8 cellular contexts compared by ENCODE assay signal in the genomic region with DNA sequence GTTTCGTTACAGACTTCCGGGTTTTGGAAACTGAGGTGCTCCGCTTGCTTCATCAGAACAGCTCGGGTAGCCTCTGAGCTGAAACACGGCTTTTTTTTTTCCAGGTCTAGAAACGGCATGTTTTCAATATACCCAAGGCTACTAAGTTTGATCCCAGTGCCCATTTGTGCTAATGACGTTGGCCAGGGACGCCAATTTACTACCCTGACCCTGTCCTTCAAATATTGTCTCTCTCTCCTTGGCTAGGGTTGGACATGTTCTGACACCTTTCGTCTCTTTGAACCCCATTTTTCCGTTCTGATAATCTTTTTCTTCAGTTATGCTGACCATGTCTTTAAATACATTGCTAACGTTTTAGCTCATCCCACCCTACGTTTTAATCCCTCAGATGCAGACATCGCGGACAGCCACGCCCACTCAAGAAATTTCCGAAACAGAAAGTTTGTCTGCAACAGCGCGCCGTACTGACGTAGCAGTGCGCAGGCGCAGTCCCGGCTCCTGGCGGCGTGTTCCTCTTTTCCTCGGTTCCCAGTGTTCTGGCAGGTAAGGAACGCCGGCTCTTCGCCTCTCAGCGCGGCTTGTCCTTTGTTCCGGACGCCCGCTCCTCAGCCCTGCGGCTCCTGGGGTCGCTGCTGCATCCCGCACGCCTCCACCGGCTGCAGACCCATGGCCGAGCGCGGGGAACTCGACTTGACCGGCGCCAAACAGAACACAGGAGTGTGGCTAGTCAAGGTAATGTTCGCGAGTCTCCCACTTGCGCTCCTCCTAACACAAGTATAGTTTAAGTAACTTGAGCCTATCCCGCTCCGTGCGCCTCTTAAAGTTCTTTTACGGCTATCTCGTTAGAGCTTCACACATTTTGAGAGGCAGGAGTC. TPM values are rescaled to one million over a fixed set of nuclear protein-coding genes. Genes with fewer than 3 reads are reported as not detected.
DNase-seq lines count a peak whose midpoint lies in the region; TF ChIP-seq lines count a peak whose summit lies in the region.

A gene with protein sequence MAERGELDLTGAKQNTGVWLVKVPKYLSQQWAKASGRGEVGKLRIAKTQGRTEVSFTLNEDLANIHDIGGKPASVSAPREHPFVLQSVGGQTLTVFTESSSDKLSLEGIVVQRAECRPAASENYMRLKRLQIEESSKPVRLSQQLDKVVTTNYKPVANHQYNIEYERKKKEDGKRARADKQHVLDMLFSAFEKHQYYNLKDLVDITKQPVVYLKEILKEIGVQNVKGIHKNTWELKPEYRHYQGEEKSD (plus strand): TSS at position 521 of the 875 bp plus-strand sequence. CDS start 146 bp downstream, at position 667.

- H3K4me1 ChIP-seq in H9 (ENCODE audit: insufficient read depth, low read length) (0 out of 2 replicates have a peak, but pooled peaks cover 3% of the 10 kb centered on the region), neuron (ENCODE audit: insufficient read depth, low read length) (peaks cover 21% of the 10 kb centered on the region)

- no peak within 1 kb of the TSS for H3K27ac Mint-ChIP-seq in H9

- H3K36me3 ChIP-seq in neuron (ENCODE audit: insufficient read depth, low read length) = no peaks in the 10 kb centered on the region

- H3K4me3 Mint-ChIP-seq in H9 = no peak within 1 kb of the TSS

- peak within 1 kb of the TSS; percentile 84; the same call in 1 of the 2 replicates for H3K14ac ChIP-seq in H9 (ENCODE audit: insufficient read depth, low read length)

- peak; percentile 92 for DNase-seq in ELR (ENCODE audit: low read depth)
- peak; percentile 90 for DNase-seq in H9
- peak; percentile 83 for DNase-seq in M059J (ENCODE audit: low read depth)
- peak; percentile 45 for DNase-seq in SIG-M5 (lab: John Stamatoyannopoulos, UW)
- peak; percentile 95 for DNase-seq in activated effector memory CD4-positive, alpha-beta T cell treated with anti-CD3 and anti-CD28 coated beads, Interleukin-2, amount 50 U/mL, for 16 hours
- peak; percentile 76 for DNase-seq in foreskin melanocyte
- DNase-seq in stromal cell of bone marrow (ENCODE audit: low read depth) = peak; percentile 77

- no peak within 1 kb of the TSS for H2BK120ac ChIP-seq in H9 (ENCODE audit: low read depth, low read length, poor library complexity, severe bottlenecking)

- no peak within 1 kb of the TSS for H2BK15ac ChIP-seq in H9 (ENCODE audit: low read depth, low read length)

- peak; percentile 25; the same call in 1 of the 3 replicates for TF ChIP-seq CTCF in H9 (conservative IDR thresholded peaks at IDR 0.05)

- peak within 1 kb of the TSS; percentile 85 for H3K4me3 ChIP-seq in neuron (ENCODE audit: low read length)

- no peak within 1 kb of the TSS for H4K5ac ChIP-seq in H9 (ENCODE audit: insufficient read length, low read depth, low read length)

- H4K91ac ChIP-seq in H9 (ENCODE audit: insufficient read length, low read depth, low read length) = no peak within 1 kb of the TSS

- H4K8ac ChIP-seq in H9 (replicated peaks; ENCODE audit: insufficient read length, low read depth, low read length) = no peak within 1 kb of the TSS

- peak within 1 kb of the TSS; percentile 19 for H3K27ac ChIP-seq in H9 (ENCODE audit: insufficient read length, low read depth, low read length)

- no peak within 1 kb of the TSS for H3K23ac ChIP-seq in H9 (ENCODE audit: insufficient read length, low read depth, low read length)

- H3K4me2 ChIP-seq in H9 (ENCODE audit: insufficient read depth, insufficient read length, low read length) = peak within 1 kb of the TSS; percentile 79

- H3K23me2 ChIP-seq in H9 (ENCODE audit: insufficient read length, low read depth, low read length, poor library complexity, severe bottlenecking) = peaks cover 8% of the 10 kb centered on the region

- H4K20me1 ChIP-seq in H9 (ENCODE audit: control insufficient read depth, insufficient read depth, insufficient read length) = no peaks in the 10 kb centered on the region

- no peak within 1 kb of the TSS for H2BK5ac ChIP-seq in H9 (ENCODE audit: insufficient read length, low read length)

- H2AK5ac ChIP-seq in H9 (ENCODE audit: insufficient read length, low read length) = no peak within 1 kb of the TSS

- H3K4me1 Mint-ChIP-seq in H9 = no peaks in the 10 kb centered on the region

- H3K79me2 ChIP-seq in H9 (ENCODE audit: insufficient read depth, low read length) = peaks cover 24% of the 10 kb centered on the region

- H2BK12ac ChIP-seq in H9 (ENCODE audit: insufficient read length, low read depth, low read length) = no peak within 1 kb of the TSS

- H3K9me3 Mint-ChIP-seq in H9 = no peaks in the 10 kb centered on the region

- peaks cover 4 to 6% (median 4%) of the 10 kb centered on the region in 3 experiments; a peak in 6 of 7 replicates for H3K36me3 Mint-ChIP-seq in H9 (ENCODE audit: insufficient read depth in 1 of 3, low read depth in 3 of 3)

- H3T11ph ChIP-seq in H9 (ENCODE audit: low read length) = no peak within 1 kb of the TSS

- H3K56ac ChIP-seq in H9 (ENCODE audit: insufficient read length, low read depth, low read length) = no peak within 1 kb of the TSS

- peak within 1 kb of the TSS; percentile 80 for H2AFZ ChIP-seq in H9 (ENCODE audit: low read length)
- H2AFZ ChIP-seq in neuron (ENCODE audit: low read depth, low read length) = peak within 1 kb of the TSS; percentile 76

- no peak within 1 kb of the TSS for H3K4ac ChIP-seq in H9 (ENCODE audit: low read depth, low read length)

- no peaks in the 10 kb centered on the region for H3K27me3 Mint-ChIP-seq in H9 (ENCODE audit: low read depth)

- peak within 1 kb of the TSS; percentile 97 for H3K9ac ChIP-seq in H9 (ENCODE audit: extremely low read depth, insufficient read length, low read length)

- H3K27me3 ChIP-seq in H9 (ENCODE audit: insufficient read depth, low read length) = no peaks in the 10 kb centered on the region
- no peaks in the 10 kb centered on the region for H3K27me3 ChIP-seq in neuron (ENCODE audit: insufficient read depth, low read length)

- no peak within 1 kb of the TSS for H2BK20ac ChIP-seq in H9 (ENCODE audit: low read depth, low read length, poor library complexity, severe bottlenecking)

- peak within 1 kb of the TSS; percentile 54 for H3K18ac ChIP-seq in H9 (ENCODE audit: insufficient read length, low read depth, low read length)

- peaks cover 8% of the 10 kb centered on the region for H3K79me1 ChIP-seq in H9 (ENCODE audit: insufficient read depth, low read depth, low read length, poor library complexity, severe bottlenecking)

- no peaks in the 10 kb centered on the region for H3K9me3 ChIP-seq in H9 (ENCODE audit: control insufficient read depth, low read depth, low read length)
- peaks cover 2% of the 10 kb centered on the region for H3K9me3 ChIP-seq in neuron (ENCODE audit: low read length)

- WGBS in H9 (ENCODE audit: extremely low coverage, insufficient read length, low lambda C conversion rate) = no CpG with 5 or more reads among the region's 53 CpGs

RNA-seq across cellular contexts. Expression of the gene that starts here (rescaled TPM):
- 29.6 and 31.9 TPM in 2 replicates for total RNA-seq in H9 (2021)
- 31.4 and 49.6 TPM in 2 replicates for total RNA-seq in M059J (2014; rRNA removed; shearing (Covaris generic))

Comparison
In these comparisons a context has a peak if more than half of its experiments do, and no peak if none do; other contexts are left out.
1. Peak in every context shown above with its lines: DNase-seq, H3K4me3 ChIP-seq and H3K27ac ChIP-seq.
2. DNase-seq: peak in every context shown above with its lines; median percentile 95 in activated effector memory CD4-positive, alpha-beta T cell treated with anti-CD3 and anti-CD28 coated beads, Interleukin-2, amount 50 U/mL, for 16 hours; 92 in ELR; 90 in H9; 83 in M059J; 77 in stromal cell of bone marrow; 76 in foreskin melanocyte; 45 in SIG-M5.